ENCODE assay signal across 8 cellular contexts in genomic region chr20:50285376-50286173, GRCh38.
DNase-seq lines count a peak whose midpoint lies in the region; ATAC-seq and TF ChIP-seq lines count a peak whose summit lies in the region.

No MANE protein-coding gene starts in this region.

- peaks cover 39% of the 10 kb centered on the region for H3K4me1 ChIP-seq in mesodermal cell (ENCODE audit: control insufficient read depth, insufficient read depth, low read length, poor library complexity, severe bottlenecking)

- no peaks in the 10 kb centered on the region for H3K36me3 ChIP-seq in mesodermal cell (ENCODE audit: control insufficient read depth, insufficient read depth, low read length)

- in situ Hi-C loops in astrocyte of the cerebellum (cut with HindIII; ENCODE audit: low sequenced_read_pairs): loop anchor here (5.0 to 10.0 kb wide), 2 partner anchors 132 to 179 kb away; no protein-coding TSS in a partner anchor

- peak overlapping the region; percentile 78 for H3K27ac ChIP-seq in mesodermal cell (ENCODE audit: low read depth, low read length, severe bottlenecking)

- no peaks in the 10 kb centered on the region for H3K9me3 ChIP-seq in mesodermal cell (ENCODE audit: control insufficient read depth, low read length)

- peak; percentile 80 for DNase-seq in GM04504 (ENCODE audit: low read depth)
- DNase-seq in astrocyte of the cerebellum (ENCODE audit: low read depth): peak; percentile 45
- DNase-seq in HUDEP-2 (lab: John Stamatoyannopoulos, UW; ENCODE audit: unreplicated experiment in 76 of 76): no peak
- no peak for DNase-seq in activated gamma-delta T cell (lab: John Stamatoyannopoulos, UW)
- DNase-seq in NCI-H2171 (lab: John Stamatoyannopoulos, UW): no peak
- no peak for DNase-seq in hypothalamus (lab: John Stamatoyannopoulos, UW)

- TF ChIP-seq CTCF in astrocyte of the cerebellum (IDR thresholded peaks at IDR 0.05; ENCODE audit: low read depth, low read length, missing control alignments): no peak

- peak; percentile 66 for ATAC-seq in HG02852 (IDR thresholded peaks at IDR 0.05; ENCODE audit: unreplicated experiment)

- H3K4me3 ChIP-seq in astrocyte of the cerebellum (ENCODE audit: low read depth, low read length) (no peak overlapping the region), mesodermal cell (ENCODE audit: extremely low read depth, insufficient read depth, low read length, poor library complexity, severe bottlenecking) (no peak overlapping the region)

- 90 to 91% methylated on average over 9 to 13 of the region's 21 CpGs for WGBS in mesodermal cell (ENCODE audit: insufficient coverage in 2 of 2), 2 experiments

Comparison
In these comparisons a context has a peak if more than half of its experiments do, and no peak if none do; other contexts are left out.
1. DNase-seq: peak in GM04504 (single experiment) and astrocyte of the cerebellum (single experiment); none in HUDEP-2 (0 of 76), activated gamma-delta T cell (single experiment), NCI-H2171 (single experiment) and hypothalamus (0 of 51).